1 cellular context compared by ENCODE assay signal in genomic region chr2:85538507-85539360, GRCh38.
TF ChIP-seq lines count a peak whose summit lies in the region.

Gene MAT2A (plus strand): TSS chr2:85539168. CDS start chr2:85539288, 120 bp downstream.

TF ChIP-seq in H1, 55 proteins besides CTCF, POLR2A, EP300 and RAD21 (continued from another document):
- TF ChIP-seq E2F6 (IDR thresholded peaks at IDR 0.05) (peak; percentile 71), BRCA1 (IDR thresholded peaks at IDR 0.05; ENCODE audit: low read depth, low read length) (peak; percentile 39; the same call in 1 of the 2 replicates), POLR2AphosphoS5 (IDR thresholded peaks at IDR 0.05; ENCODE audit: low read depth, low read length) (peak; percentile 99), RNF2 (IDR thresholded peaks at IDR 0.05; ENCODE audit: borderline replicate concordance, low read depth, low read length, missing control alignments, poor library complexity, severe bottlenecking) (no peak), NRF1 (IDR thresholded peaks at IDR 0.05; ENCODE audit: low read depth, low read length) (peak; percentile 11; the same call in 1 of the 2 replicates), SP4 (IDR thresholded peaks at IDR 0.05; ENCODE audit: low read length) (no peak), ATF2 (IDR thresholded peaks at IDR 0.05; ENCODE audit: low read length) (no peak), TAF7 (optimal IDR thresholded peaks at IDR 0.05; ENCODE audit: borderline replicate concordance, low read depth, low read length) (peak; percentile 97), MAX (IDR thresholded peaks at IDR 0.05) (peak; percentile 89), JUND (IDR thresholded peaks at IDR 0.05; ENCODE audit: low read length) (peak; percentile 97), TBP (IDR thresholded peaks at IDR 0.05; ENCODE audit: low read depth, low read length) (peak; percentile 96), CHD2 (IDR thresholded peaks at IDR 0.05; ENCODE audit: low read length) (peak; percentile 79), RBBP5 (IDR thresholded peaks at IDR 0.05; ENCODE audit: borderline replicate concordance, low read depth, low read length) (0 out of 2 replicates have a peak, but pooled peaks have one; percentile 86), USF2 (IDR thresholded peaks at IDR 0.05; ENCODE audit: low read length) (peak; percentile 11; the same call in 1 of the 2 replicates), YY1 (IDR thresholded peaks at IDR 0.05; ENCODE audit: low read depth, low read length) (peak; percentile 96), HDAC6 (IDR thresholded peaks at IDR 0.05; ENCODE audit: low read depth, low read length) (no peak), ASH2L (IDR thresholded peaks at IDR 0.05; ENCODE audit: low read length) (peak; percentile 54), SIN3A (conservative IDR thresholded peaks at IDR 0.05 in 1 of 2, IDR thresholded peaks at IDR 0.05 in 1 of 2; ENCODE audit: low read depth in 1 of 2, low read length in 2 of 2) (peak; percentile 30 to 85; a peak in 2 of 4 replicates), NANOG (IDR thresholded peaks at IDR 0.05; ENCODE audit: insufficient read depth, low read depth, low read length, poor library complexity, severe bottlenecking) (no peak), RFX5 (IDR thresholded peaks at IDR 0.05; ENCODE audit: borderline replicate concordance, low read depth, low read length) (no peak), TEAD4 (IDR thresholded peaks at IDR 0.05; ENCODE audit: low read depth, low read length) (peak; percentile 2; the same call in 1 of the 2 replicates), KDM1A (IDR thresholded peaks at IDR 0.05; ENCODE audit: borderline replicate concordance, low read length) (no peak), TCF12 (IDR thresholded peaks at IDR 0.05; ENCODE audit: low read depth, low read length) (0 out of 2 replicates have a peak, but pooled peaks have one; percentile 6), TAF1 (IDR thresholded peaks at IDR 0.05; ENCODE audit: low read depth, low read length) (peak; percentile 95), FOSL1 (IDR thresholded peaks at IDR 0.05; ENCODE audit: insufficient read depth, low read depth, low read length) (0 out of 2 replicates have a peak, but pooled peaks have one; percentile 47), PHF8 (conservative IDR thresholded peaks at IDR 0.05; ENCODE audit: low read depth, low read length) (peak; percentile 98), KDM4A (IDR thresholded peaks at IDR 0.05; ENCODE audit: low read depth, low read length, severe bottlenecking) (peak; percentile 46), CREB1 (IDR thresholded peaks at IDR 0.05) (no peak; the same call in none of the 2 replicates), GTF2F1 (IDR thresholded peaks at IDR 0.05; ENCODE audit: borderline replicate concordance, low read depth, low read length) (peak; percentile 92), HDAC2 (IDR thresholded peaks at IDR 0.05; ENCODE audit: borderline replicate concordance in 1 of 2, low read depth in 2 of 2, low read length in 2 of 2) (peak in 1 of 2 experiments; percentile 18; a peak in 1 of 4 replicates), SIRT6 (IDR thresholded peaks at IDR 0.05; ENCODE audit: low read length) (no peak), BACH1 (IDR thresholded peaks at IDR 0.05; ENCODE audit: low read length) (peak; percentile 24), SIX5 (IDR thresholded peaks at IDR 0.05; ENCODE audit: low read depth, low read length) (peak; percentile 27; the same call in 1 of the 2 replicates), CHD1 (IDR thresholded peaks at IDR 0.05; ENCODE audit: low read depth, low read length) (peak; percentile 87)
